31 cellular contexts compared by ENCODE assay signal in the genomic region with DNA sequence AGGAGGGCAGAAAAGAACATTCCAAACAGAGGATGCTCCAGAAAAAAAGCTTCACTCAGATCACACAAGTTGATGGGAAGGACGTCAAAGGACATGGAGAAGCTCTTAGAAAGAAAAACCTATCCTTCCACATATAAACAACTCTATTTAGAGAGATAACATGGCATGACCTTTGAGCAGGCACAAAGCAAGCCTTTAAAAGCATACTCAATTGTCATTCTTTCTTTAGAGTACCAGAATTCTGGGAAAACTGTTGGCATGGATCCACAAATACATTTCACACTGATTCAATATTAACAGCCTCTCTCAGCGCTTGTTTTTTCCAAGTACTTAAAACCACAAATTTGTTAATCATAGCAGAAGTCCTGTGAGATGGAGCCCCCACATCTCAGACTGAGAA. TPM values are rescaled to one million over a fixed set of nuclear protein-coding genes. Genes with fewer than 3 reads are reported as not detected.
DNase-seq lines count a peak whose midpoint lies in the region; ATAC-seq and TF ChIP-seq lines count a peak whose summit lies in the region.
"Had no signal": no experiment of that assay in that cellular context is flagged by ENCODE, and none has a peak within 500 bp of the region (broad histone marks: within the 10 kb centered on the region; RNA-seq: fewer than 3 reads in every experiment).

No MANE protein-coding gene starts in this region.

- TF ChIP-seq POLR2A in spleen (IDR thresholded peaks at IDR 0.05): no peak

- H3K9me3 Mint-ChIP-seq in type B pancreatic cell: peaks cover 7% of the 10 kb centered on the region
- H3K9me3 Mint-ChIP-seq: activated CD4-positive, alpha-beta T cell treated with anti-CD3 and anti-CD28 coated beads, Interleukin-2, amount 10 ng/mL, durations not matched to agents 24 days and 14 days; activated naive CD8-positive, alpha-beta T cell treated with anti-CD3 and anti-CD28 coated beads, Interleukin-2, amount 50 U/mL, for 24 hours; CD8-positive, alpha-beta memory T cell had no signal

- ATAC-seq in heart right ventricle: no peak
- no peak for ATAC-seq in left cardiac atrium
- no peak for ATAC-seq in Panc1
- ATAC-seq in HG03280 (IDR thresholded peaks at IDR 0.05; ENCODE audit: unreplicated experiment): no peak
- ATAC-seq: activated naive CD8-positive, alpha-beta T cell treated with anti-CD3 and anti-CD28 coated beads, Interleukin-2, amount 50 U/mL, for 24 hours; activated T-cell treated with anti-CD3 and anti-CD28 coated beads, Interleukin-2, amount 50 U/mL, for 4 hours; sciatic nerve; stimulated activated memory B cell treated with anti-CD40 and anti-IgM and Interleukin-4, amounts not matched to agents 10 μg/mL and 1 μg/mL and 100 μg/mL, for 72 hours had no signal

- H3K36me3 ChIP-seq in heart right ventricle (no peaks in the 10 kb centered on the region), Panc1 (ENCODE audit: control insufficient read depth, insufficient read depth, low read length) (no peaks in the 10 kb centered on the region), spleen (no peaks in the 10 kb centered on the region)
- H3K36me3 ChIP-seq: BE2C, WERI-Rb-1 had no signal

- no peak for TF ChIP-seq CTCF in heart right ventricle (IDR thresholded peaks at IDR 0.05)
- no peak for TF ChIP-seq CTCF in Panc1 (IDR thresholded peaks at IDR 0.05)
- no peak for TF ChIP-seq CTCF in type B pancreatic cell (conservative IDR thresholded peaks at IDR 0.05)
- no peak for TF ChIP-seq CTCF in spleen (IDR thresholded peaks at IDR 0.05 in 8 of 11, conservative IDR thresholded peaks at IDR 0.05 in 3 of 11)

- H3K27me3 Mint-ChIP-seq in type B pancreatic cell: no peaks in the 10 kb centered on the region
- H3K27me3 Mint-ChIP-seq: activated naive CD8-positive, alpha-beta T cell treated with anti-CD3 and anti-CD28 coated beads, Interleukin-2, amount 50 U/mL, for 24 hours had no signal

- 22 to 37% methylated on average over 2 of the region's 2 CpGs for WGBS in heart right ventricle, 2 donors
- WGBS in spleen, 5 donors: 65 to 74% (median 69%) methylated on average over 2 of the region's 2 CpGs

- in situ Hi-C loops in Panc1 (cut with HindIII; ENCODE audit: low pct_unique_long_range_greater_than_20kb, low sequenced_read_pairs): no loop called here

- peak overlapping the region; percentile 6 for H3K27ac Mint-ChIP-seq in type B pancreatic cell
- H3K27ac Mint-ChIP-seq: activated CD4-positive, alpha-beta T cell treated with anti-CD3 and anti-CD28 coated beads, Interleukin-2, amount 10 ng/mL, durations not matched to agents 24 days and 14 days; activated naive CD8-positive, alpha-beta T cell treated with anti-CD3 and anti-CD28 coated beads, Interleukin-2, amount 50 U/mL, for 24 hours; CD8-positive, alpha-beta memory T cell; memory B cell; stimulated activated memory B cell treated with anti-CD40 and anti-IgM and Interleukin-4, amounts not matched to agents 10 μg/mL and 1 μg/mL and 100 μg/mL, for 72 hours had no signal

- DNase-seq in heart right ventricle: no peak
- DNase-seq in left cardiac atrium: no peak
- DNase-seq in Panc1 (ENCODE audit: low read depth, low spot score): no peak
- DNase-seq in kidney tubule cell (ENCODE audit: low spot score): peak; percentile 43
- DNase-seq in type B pancreatic cell (ENCODE audit: extremely low spot score, unreplicated experiment): no peak
- DNase-seq in spleen: no peak
- DNase-seq in NCI-H2196 (lab: John Stamatoyannopoulos, UW; ENCODE audit: unreplicated experiment): no peak
- DNase-seq: activated CD4-positive, alpha-beta T cell treated with anti-CD3 and anti-CD28 coated beads, Interleukin-2, amount 10 ng/mL, durations not matched to agents 24 days and 14 days; activated gamma-delta T cell treated with Interleukin-2 at 50 U/mL for 16 hours; activated naive CD8-positive, alpha-beta T cell treated with anti-CD3 and anti-CD28 coated beads, Interleukin-2, amount 50 U/mL, for 24 hours; activated T-cell treated with anti-CD3 and anti-CD28 coated beads, Interleukin-2, amount 50 U/mL, for 4 hours; BE2C; CD8-positive, alpha-beta memory T cell; cerebellar nuclear complex; DMS79; GF-D8; IMR-90; kidney; NCI-H1092; NCI-H187 treated with DMSO at 0.1 percent for 48 hours; NCI-H226; OCI-M1; SHP77 treated with DMSO at 0.1 percent for 48 hours; stimulated activated CD4-positive, alpha-beta T cell treated with anti-CD3 and anti-CD28 coated beads, Interleukin-4, amount 100 ng/mL, for 4 hours; T1000; WERI-Rb-1 had no signal

- H3K9me3 ChIP-seq in heart right ventricle (peaks cover 0 to 15% (median 0%) of the 10 kb centered on the region in 11 donors), Panc1 (ENCODE audit: control insufficient read depth, insufficient read depth, low read depth, low read length) (no peaks in the 10 kb centered on the region), spleen (peaks cover 0 to 7% (median 0%) of the 10 kb centered on the region in 8 donors)
- H3K9me3 ChIP-seq: BE2C had no signal

- H3K4me3 ChIP-seq in heart right ventricle: no peak overlapping the region
- no peak overlapping the region for H3K4me3 ChIP-seq in Panc1 (ENCODE audit: low read depth in 2 of 2, low read length in 2 of 2)
- H3K4me3 ChIP-seq in spleen: no peak overlapping the region

- H3K4me3 Mint-ChIP-seq in type B pancreatic cell: no peak overlapping the region
- H3K4me3 Mint-ChIP-seq: activated CD4-positive, alpha-beta T cell treated with anti-CD3 and anti-CD28 coated beads, Interleukin-2, amount 10 ng/mL, durations not matched to agents 24 days and 14 days; activated naive CD8-positive, alpha-beta T cell treated with anti-CD3 and anti-CD28 coated beads, Interleukin-2, amount 50 U/mL, for 24 hours; activated T-cell treated with anti-CD3 and anti-CD28 coated beads, Interleukin-2, amount 50 U/mL, for 4 hours; CD8-positive, alpha-beta memory T cell; memory B cell; neural crest cell; stimulated activated memory B cell treated with anti-CD40 and anti-IgM and Interleukin-4, amounts not matched to agents 10 μg/mL and 1 μg/mL and 100 μg/mL, for 72 hours had no signal

- BruUV-seq in Panc1 (replicated peaks; lab: Mats Ljungman, UMichigan): no TSS peak

- intact Hi-C loops in heart right ventricle (cut with DNase I): no loop called here
- intact Hi-C loops in left cardiac atrium (cut with DNase I): no loop called here
- intact Hi-C loops in Panc1 (cut with micrococcal nuclease; ENCODE audit: unreplicated experiment): no loop called here
- intact Hi-C loops in spleen (cut with DNase I; ENCODE audit: low total_unique reads): no loop called here

- H3K4me1 ChIP-seq in heart right ventricle (peaks cover 24 to 84% (median 69%) of the 10 kb centered on the region in 9 donors), Panc1 (ENCODE audit: control insufficient read depth, insufficient read depth, low read length) (peaks cover 77% of the 10 kb centered on the region), spleen (no peaks in the 10 kb centered on the region)

- H3K36me3 Mint-ChIP-seq in type B pancreatic cell: no peaks in the 10 kb centered on the region
- H3K36me3 Mint-ChIP-seq: memory B cell; stimulated activated memory B cell treated with anti-CD40 and anti-IgM and Interleukin-4, amounts not matched to agents 10 μg/mL and 1 μg/mL and 100 μg/mL, for 72 hours had no signal

- H3K27me3 ChIP-seq in heart right ventricle: no peaks in the 10 kb centered on the region
- H3K27me3 ChIP-seq in Panc1 (ENCODE audit: control insufficient read depth, insufficient read depth, low read length): no peaks in the 10 kb centered on the region
- no peaks in the 10 kb centered on the region for H3K27me3 ChIP-seq in spleen (replicated peaks in 1 of 7)
- H3K27me3 ChIP-seq: BE2C had no signal

- POLR2A ChIA-PET in Panc1 (lab: Charles Lee): no interaction called here

- peak overlapping the region; percentile 1 to 84 (median 73) for H3K27ac ChIP-seq in heart right ventricle
- H3K27ac ChIP-seq in Panc1 (ENCODE audit: low read length): peak overlapping the region; percentile 62
- H3K27ac ChIP-seq in spleen: no peak overlapping the region
- H3K27ac ChIP-seq: WERI-Rb-1 had no signal

- CTCF ChIA-PET in Panc1 (lab: Charles Lee): no interaction called here

- peaks cover 21% of the 10 kb centered on the region for H3K4me1 Mint-ChIP-seq in type B pancreatic cell (ENCODE audit: unreplicated experiment)
- H3K4me1 Mint-ChIP-seq: activated CD4-positive, alpha-beta T cell treated with anti-CD3 and anti-CD28 coated beads, Interleukin-2, amount 10 ng/mL, durations not matched to agents 24 days and 14 days; activated naive CD8-positive, alpha-beta T cell treated with anti-CD3 and anti-CD28 coated beads, Interleukin-2, amount 50 U/mL, for 24 hours; CD8-positive, alpha-beta memory T cell; memory B cell; stimulated activated memory B cell treated with anti-CD40 and anti-IgM and Interleukin-4, amounts not matched to agents 10 μg/mL and 1 μg/mL and 100 μg/mL, for 72 hours had no signal

RNA-seq across cellular contexts. Expression of gene ABLIM1, which starts 7.3 kb away (rescaled TPM):
- total RNA-seq in heart right ventricle (100 to 1,000 TPM; 522 to 816 (median 606) TPM), left cardiac atrium (100 to 1,000 TPM; 292 to 305 TPM), Panc1 (2021; ENCODE audit: unreplicated experiment) (274 TPM), type B pancreatic cell (ENCODE audit: low replicate concordance) (77.7 and 143 TPM in 2 replicates), spleen (10 to 100 TPM; 31.5 to 59.4 (median 43.1) TPM)
- polyA plus RNA-seq in heart right ventricle (100 to 1,000 TPM; 119 to 363 TPM), spleen (10 to 100 TPM; 11.0 to 13.6 (median 11.7) TPM)
- polyA plus RNA-seq in Panc1 (2012; ENCODE audit: insufficient read length): 97.4 TPM

Comparison
In these comparisons a context has a peak if more than half of its experiments do, and no peak if none do; other contexts are left out.
1. H3K27ac ChIP-seq: peak in heart right ventricle (10 of 10) and Panc1 (single experiment); none in spleen (0 of 8).